24 cellular contexts compared by ENCODE assay signal in the genomic region with DNA sequence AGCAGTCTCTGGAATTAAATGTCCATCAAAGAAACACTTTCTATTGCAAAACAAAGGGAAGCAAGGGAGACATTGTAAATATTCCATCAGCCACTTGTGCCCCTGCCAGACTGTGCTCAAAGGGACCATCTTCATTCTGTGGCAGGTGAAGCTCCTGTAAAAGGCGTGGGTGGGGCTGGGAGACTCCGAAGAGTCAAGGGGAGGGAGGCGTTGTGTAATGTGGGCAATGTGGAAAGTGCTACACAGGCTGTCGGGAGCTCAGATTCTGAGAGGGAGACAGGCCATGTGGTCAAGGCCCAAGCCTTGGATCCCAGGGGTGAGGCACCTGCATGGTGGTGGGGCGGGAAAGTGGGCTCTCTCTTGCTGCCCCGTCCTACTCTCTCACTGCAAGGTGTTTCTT.
"Had no signal": no experiment of that assay in that cellular context is flagged by ENCODE, and none has a peak within 500 bp of the region (broad histone marks: within the 10 kb centered on the region; RNA-seq: fewer than 3 reads in every experiment).

No MANE protein-coding gene starts in this region.

- DNase-seq: activated CD4-positive, alpha-beta memory T cell treated with anti-CD3 and anti-CD28 coated beads for 36 hours; activated CD4-positive, alpha-beta T cell treated with anti-CD3 and anti-CD28 coated beads for 36 hours; activated naive CD4-positive, alpha-beta T cell treated with anti-CD3 and anti-CD28 coated beads for 36 hours; activated naive CD8-positive, alpha-beta T cell treated with anti-CD3 and anti-CD28 coated beads, Interleukin-2, amount 10 ng/mL, durations not matched to agents 7 days and 5 days; activated T-cell treated with anti-CD3 and anti-CD28 coated beads, Interleukin-2, amount 50 U/mL, for 48 hours; amniotic stem cell; colonic mucosa; dorsolateral prefrontal cortex; esophagus squamous epithelium; gastrocnemius medialis; left cardiac atrium; midbrain; natural killer cell; psoas muscle; stimulated activated CD4-positive, alpha-beta T cell treated with anti-CD3 and anti-CD28 coated beads, Interleukin-12 subunit alpha, Interleukin-12 subunit beta, amount 100 ng/mL, for 4 hours; stimulated activated CD4-positive, alpha-beta T cell treated with anti-CD3 and anti-CD28 coated beads, Interleukin-4, amount 100 ng/mL, for 4 hours; stimulated activated naive CD8-positive, alpha-beta T cell treated with anti-CD3 and anti-CD28 coated beads, Interleukin-15, amount 100 ng/mL, for 72 hours; T-helper 9 cell; tibial artery had no signal

- H3K4me1 ChIP-seq: breast epithelium, colonic mucosa, esophagus squamous epithelium, gastrocnemius medialis, psoas muscle, right atrium auricular region, tibial artery had no signal

- H3K27me3 ChIP-seq: breast epithelium, colonic mucosa, dorsolateral prefrontal cortex, esophagus squamous epithelium, gastrocnemius medialis, neutrophil, pancreas, right atrium auricular region had no signal

- H3K27ac ChIP-seq: breast epithelium, colonic mucosa, esophagus squamous epithelium, gastrocnemius medialis, neutrophil, pancreas, psoas muscle, right atrium auricular region, tibial artery had no signal

- H3K36me3 ChIP-seq: breast epithelium, colonic mucosa, esophagus squamous epithelium, gastrocnemius medialis, neutrophil, pancreas, right atrium auricular region, tibial artery had no signal

- H3K9me3 ChIP-seq: breast epithelium, colonic mucosa, esophagus squamous epithelium, gastrocnemius medialis, neutrophil, pancreas, psoas muscle, right atrium auricular region, tibial artery had no signal

- ATAC-seq: activated CD4-positive, alpha-beta T cell treated with anti-CD3 and anti-CD28 coated beads for 36 hours; gastrocnemius medialis; left cardiac atrium; natural killer cell; stimulated activated naive CD8-positive, alpha-beta T cell treated with anti-CD3 and anti-CD28 coated beads, Interleukin-15, amount 100 ng/mL, for 72 hours; WTC11 had no signal

- H3K4me3 ChIP-seq: breast epithelium, colonic mucosa, dorsolateral prefrontal cortex, esophagus squamous epithelium, gastrocnemius medialis, pancreas, psoas muscle, right atrium auricular region, tibial artery had no signal
